In genomic region chr5:169838688-169839087, GRCh38 we compare ENCODE assay signal across 11 cellular contexts.
DNase-seq lines count a peak whose midpoint lies in the region; ATAC-seq, FAIRE-seq and TF ChIP-seq lines count a peak whose summit lies in the region.
"Had no signal": no experiment of that assay in that cellular context is flagged by ENCODE, and none has a peak within 500 bp of the region (broad histone marks: within the 10 kb centered on the region; RNA-seq: fewer than 3 reads in every experiment).

No MANE protein-coding gene starts in this region.

- TF ChIP-seq CTCF in D721Med (IDR thresholded peaks at IDR 0.05; ENCODE audit: insufficient read depth, missing control alignments): no peak

- no peak for FAIRE-seq in D721Med (lab: Jason Lieb, UNC)
- FAIRE-seq: GM12891 had no signal

- ATAC-seq in GM18517 (IDR thresholded peaks at IDR 0.05; ENCODE audit: unreplicated experiment) (peak; percentile 78), GM19463 (IDR thresholded peaks at IDR 0.05; ENCODE audit: unreplicated experiment) (peak; percentile 92), HG02938 (IDR thresholded peaks at IDR 0.05; ENCODE audit: unreplicated experiment) (peak; percentile 88), HG03575 (IDR thresholded peaks at IDR 0.05; ENCODE audit: extremely low read depth, insufficient number of reproducible peaks, low FRiP score, unreplicated experiment) (peak; percentile 92)

- no peak for DNase-seq in NK-92 treated with Interleukin-12 subunit alpha and Interleukin-12 subunit beta, amount 100 ng/mL, for 24 hours (lab: John Stamatoyannopoulos, UW)
- no peak for DNase-seq in COLO668 (lab: John Stamatoyannopoulos, UW; ENCODE audit: unreplicated experiment)
- no peak for DNase-seq in D721Med (ENCODE audit: insufficient read length, low spot score)
- DNase-seq in D341Med (ENCODE audit: low spot score): no peak
- DNase-seq: activated CD4-positive, alpha-beta T cell treated with anti-CD3 and anti-CD28 coated beads, Interleukin-2, amount 10 ng/mL, durations not matched to agents 7 days and 5 days; NCI-H524 treated with DMSO at 0.1 percent for 48 hours had no signal
